In genomic region chr1:244830639-244831038, GRCh38 we compare ENCODE assay signal across 20 cellular contexts.
"Had no signal": no experiment of that assay in that cellular context is flagged by ENCODE, and none has a peak within 500 bp of the region (broad histone marks: within the 10 kb centered on the region; RNA-seq: fewer than 3 reads in every experiment).

No MANE protein-coding gene starts in this region.

- H3K27ac Mint-ChIP-seq: activated naive CD4-positive, alpha-beta T cell treated with anti-CD3 and anti-CD28 coated beads, Interleukin-2, amount 50 U/mL, for 72 hours; nephron progenitor cell had no signal

- H3K9me3 ChIP-seq: esophagus squamous epithelium, ovary, stomach, testis, upper lobe of left lung had no signal

- H3K4me3 ChIP-seq: esophagus squamous epithelium, ovary, stomach, testis, upper lobe of left lung had no signal

- H3K9me3 Mint-ChIP-seq: activated naive CD4-positive, alpha-beta T cell treated with anti-CD3 and anti-CD28 coated beads, Interleukin-2, amount 50 U/mL, for 72 hours had no signal

- H3K4me1 ChIP-seq: testis had no signal

- ATAC-seq: activated naive CD4-positive, alpha-beta T cell treated with anti-CD3 and anti-CD28 coated beads, Interleukin-2, amount 50 U/mL, for 72 hours; sciatic nerve had no signal

- H3K27ac ChIP-seq: esophagus squamous epithelium, ovary, stomach, testis, upper lobe of left lung had no signal

- DNase-seq: activated CD4-positive, CD25-positive, alpha-beta regulatory T cell treated with anti-CD3 and anti-CD28 coated beads, Interleukin-2, amount 50 U/mL, for 72 hours; activated effector memory CD4-positive, alpha-beta T cell treated with anti-CD3 and anti-CD28 coated beads, Interleukin-2, amount 50 U/mL, for 16 hours; activated T-cell treated with anti-CD3 and anti-CD28 coated beads, Interleukin-2, amount 50 U/mL, for 1 hour; amniotic stem cell; central memory CD4-positive, alpha-beta T cell; cortex of kidney; effector CD8-positive, alpha-beta T cell; esophagus squamous epithelium; foreskin fibroblast; glutamatergic neuron; nephron progenitor cell; ovary; stimulated activated CD4-positive, alpha-beta T cell treated with anti-CD3 and anti-CD28 coated beads, Interleukin-1b, Interleukin-23, amount 100 ng/mL, for 48 hours; stomach; T-helper 9 cell; testis; upper lobe of left lung had no signal

- H3K27me3 ChIP-seq: esophagus squamous epithelium, ovary, stomach, testis, upper lobe of left lung had no signal

- H3K4me3 Mint-ChIP-seq: nephron progenitor cell had no signal

- H3K36me3 Mint-ChIP-seq: activated naive CD4-positive, alpha-beta T cell treated with anti-CD3 and anti-CD28 coated beads, Interleukin-2, amount 50 U/mL, for 72 hours had no signal

- H3K36me3 ChIP-seq: ovary, upper lobe of left lung had no signal

- FAIRE-seq: endothelial cell of umbilical vein had no signal
